ENCODE assay signal across 12 cellular contexts in the genomic region with DNA sequence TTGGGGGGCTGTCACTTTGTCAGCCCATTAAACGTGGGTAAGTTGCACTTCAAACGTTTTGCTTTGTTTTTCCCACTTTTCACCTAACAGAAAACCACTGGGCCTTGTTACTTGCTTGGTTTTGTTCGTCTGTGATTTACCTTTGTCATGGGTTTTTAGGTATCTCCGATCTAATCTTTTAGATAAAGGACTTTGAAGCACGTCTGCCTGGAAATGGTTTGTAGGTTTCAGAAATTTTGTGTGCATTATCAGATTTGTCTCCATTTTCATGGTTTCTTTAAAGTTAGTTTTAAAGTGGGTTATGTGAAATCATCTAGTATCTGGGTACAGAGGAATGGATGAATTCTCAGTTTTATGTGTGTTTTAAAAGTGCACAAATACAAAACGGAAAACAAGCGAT.
"Had no signal": no experiment of that assay in that cellular context is flagged by ENCODE, and none has a peak within 500 bp of the region (broad histone marks: within the 10 kb centered on the region; RNA-seq: fewer than 3 reads in every experiment).

No MANE protein-coding gene starts in this region.

- H3K27ac ChIP-seq: foreskin keratinocyte, psoas muscle, right lobe of liver, transverse colon had no signal

- H3K36me3 ChIP-seq: right lobe of liver, transverse colon had no signal

- H3K4me1 ChIP-seq: foreskin keratinocyte had no signal

- H3K4me3 Mint-ChIP-seq: activated T-cell treated with anti-CD3 and anti-CD28 coated beads, Interleukin-2, amount 50 U/mL, for 4 hours; naive B cell; stimulated activated memory B cell treated with anti-CD40 and anti-IgM and Interleukin-4, amounts not matched to agents 10 μg/mL and 1 μg/mL and 100 μg/mL, for 72 hours had no signal

- H3K27me3 Mint-ChIP-seq: naive B cell; stimulated activated memory B cell treated with anti-CD40 and anti-IgM and Interleukin-4, amounts not matched to agents 10 μg/mL and 1 μg/mL and 100 μg/mL, for 72 hours had no signal

- H3K36me3 Mint-ChIP-seq: naive B cell had no signal

- ATAC-seq: activated CD4-positive, CD25-positive, alpha-beta regulatory T cell treated with anti-CD3 and anti-CD28 coated beads, Interleukin-2, amount 50 U/mL, for 24 hours; activated T-cell treated with anti-CD3 and anti-CD28 coated beads, Interleukin-2, amount 50 U/mL, for 4 hours; foreskin keratinocyte; psoas muscle; stimulated activated memory B cell treated with anti-CD40 and anti-IgM and Interleukin-4, amounts not matched to agents 10 μg/mL and 1 μg/mL and 100 μg/mL, for 72 hours had no signal

- H3K27me3 ChIP-seq: foreskin keratinocyte, right lobe of liver, transverse colon had no signal

- H3K9me3 ChIP-seq: psoas muscle, right lobe of liver, transverse colon had no signal

- DNase-seq: activated naive CD4-positive, alpha-beta T cell; activated T-cell treated with anti-CD3 and anti-CD28 coated beads, Interleukin-2, amount 50 U/mL, for 4 hours; foreskin keratinocyte; naive B cell; nucleus accumbens; psoas muscle; right lobe of liver; SIG-M5; substantia nigra; transverse colon had no signal

- H3K27ac Mint-ChIP-seq: stimulated activated memory B cell treated with anti-CD40 and anti-IgM and Interleukin-4, amounts not matched to agents 10 μg/mL and 1 μg/mL and 100 μg/mL, for 72 hours had no signal

- H3K4me3 ChIP-seq: psoas muscle, right lobe of liver, transverse colon had no signal

- H3K9me3 Mint-ChIP-seq: activated T-cell treated with anti-CD3 and anti-CD28 coated beads, Interleukin-2, amount 50 U/mL, for 4 hours; naive B cell; stimulated activated memory B cell treated with anti-CD40 and anti-IgM and Interleukin-4, amounts not matched to agents 10 μg/mL and 1 μg/mL and 100 μg/mL, for 72 hours had no signal
